8 cellular contexts compared by ENCODE assay signal in genomic region chr20:40990542-40991120, GRCh38. TPM values are rescaled to one million over a fixed set of nuclear protein-coding genes. Genes with fewer than 3 reads are reported as not detected.
DNase-seq lines count a peak whose midpoint lies in the region; ATAC-seq, FAIRE-seq and TF ChIP-seq lines count a peak whose summit lies in the region.

No MANE protein-coding gene starts in this region.

- no peaks in the 10 kb centered on the region for H3K27me3 Mint-ChIP-seq in T-helper 17 cell

- H3K4me1 Mint-ChIP-seq in T-helper 17 cell, result peaks cover 30% of the 10 kb centered on the region

- TF ChIP-seq CTCF in right atrium auricular region (IDR thresholded peaks at IDR 0.05) (peak; percentile 53 to 88), sigmoid colon (IDR thresholded peaks at IDR 0.05) (peak; percentile 70 to 78 (median 76))

- WGBS in sigmoid colon, 2 donors, result 27 to 31% methylated on average over 10 of the region's 10 CpGs

- H3K27ac ChIP-seq in right atrium auricular region (no peak overlapping the region), sigmoid colon (no peak overlapping the region)

- peak overlapping the region; percentile 65 for H3K27ac Mint-ChIP-seq in T-helper 17 cell

- no peaks in the 10 kb centered on the region for H3K36me3 ChIP-seq in right atrium auricular region
- H3K36me3 ChIP-seq in sigmoid colon, result no peaks in the 10 kb centered on the region

- intact Hi-C loops in sigmoid colon (cut with DNase I), result loop anchor here (1.0 to 5.0 kb wide), 2 partner anchors 87 to 105 kb away; no protein-coding TSS in a partner anchor

- DNase-seq in GM12891 (ENCODE audit: insufficient read length, low spot score) (no peak), NCI-H1694 treated with DMSO at 0.1 percent for 48 hours (lab: John Stamatoyannopoulos, UW) (peak; percentile 51), T-helper 17 cell (peak; percentile 18 to 47 (median 25)), amygdala (lab: John Stamatoyannopoulos, UW) (peak in 48 of 56 donors; percentile 9 to 84 (median 55)), right atrium auricular region (ENCODE audit: low spot score) (peak; percentile 86), sigmoid colon (peak; percentile 89), NCI-H187 treated with DMSO at 0.1 percent for 48 hours (lab: John Stamatoyannopoulos, UW) (no peak)

- H3K27me3 ChIP-seq in right atrium auricular region (no peaks in the 10 kb centered on the region), sigmoid colon (no peaks in the 10 kb centered on the region)

- ATAC-seq in HG02885 (IDR thresholded peaks at IDR 0.05; ENCODE audit: poor library complexity, unreplicated experiment), result peak; percentile 62
- peak; percentile 84 for ATAC-seq in T-helper 17 cell

- TF ChIP-seq POLR2A in GM12891 (IDR thresholded peaks at IDR 0.05; ENCODE audit: low read depth, low read length) (no peak), sigmoid colon (IDR thresholded peaks at IDR 0.05) (no peak)

- H3K36me3 Mint-ChIP-seq in T-helper 17 cell (ENCODE audit: low read depth), result no peaks in the 10 kb centered on the region

- peak overlapping the region; percentile 36 for H3K4me3 Mint-ChIP-seq in T-helper 17 cell

- H3K9me3 ChIP-seq in T-helper 17 cell (ENCODE audit: control insufficient read depth, low read length, poor library complexity, severe bottlenecking) (no peaks in the 10 kb centered on the region), right atrium auricular region (no peaks in the 10 kb centered on the region), sigmoid colon (no peaks in the 10 kb centered on the region)

- H3K4me1 ChIP-seq in right atrium auricular region (peaks cover 0 to 8% of the 10 kb centered on the region in 2 donors), sigmoid colon (peaks cover 0 to 3% (median 0%) of the 10 kb centered on the region in 4 donors)

- no peak for TF ChIP-seq EP300 in sigmoid colon (IDR thresholded peaks at IDR 0.05)

- FAIRE-seq in GM12891 (lab: Jason Lieb, UNC), result peak; percentile 87

- H3K4me3 ChIP-seq in right atrium auricular region (no peak overlapping the region), sigmoid colon (no peak overlapping the region)

TF ChIP-seq in GM12891, 5 proteins besides CTCF, POLR2A, EP300 and RAD21:
- TF ChIP-seq SPI1 (IDR thresholded peaks at IDR 0.05; ENCODE audit: low read depth, low read length) (no peak), POLR2AphosphoS5 (IDR thresholded peaks at IDR 0.05; ENCODE audit: low read depth, low read length) (no peak), PAX5 (IDR thresholded peaks at IDR 0.05; ENCODE audit: insufficient read depth, low read length, severe bottlenecking) (no peak), TAF1 (IDR thresholded peaks at IDR 0.05; ENCODE audit: low read depth, low read length) (no peak), POU2F2 (IDR thresholded peaks at IDR 0.05; ENCODE audit: low read depth, low read length) (no peak)

RNA-seq across cellular contexts. Expression of gene TOP1, which starts 38.0 kb away (rescaled TPM):
- polyA plus RNA-seq in GM12891 (2012; ENCODE audit: low read depth, missing spikeins), result 67.2 TPM
- total RNA-seq in T-helper 17 cell (10 to 100 TPM; 37.4 to 44.4 TPM), right atrium auricular region (10 to 100 TPM; 19.7 to 21.2 TPM), sigmoid colon (10 to 100 TPM; 22.0 to 33.2 (median 22.4) TPM)
- polyA plus RNA-seq in sigmoid colon, result 10 to 100 TPM; 26.4 to 45.0 (median 43.2) TPM

Comparison
In these comparisons a context has a peak if more than half of its experiments do, and no peak if none do; other contexts are left out.
1. DNase-seq: peak in NCI-H1694 treated with DMSO at 0.1 percent for 48 hours (single experiment), T-helper 17 cell (3 of 3), amygdala (48 of 56), right atrium auricular region (single experiment) and sigmoid colon (single experiment); none in GM12891 (single experiment) and NCI-H187 treated with DMSO at 0.1 percent for 48 hours (single experiment).